Comparison of ENCODE assay signal across 30 cellular contexts in genomic region chr20:61535956-61536355, GRCh38.
"Had no signal": no experiment of that assay in that cellular context is flagged by ENCODE, and none has a peak within 500 bp of the region (broad histone marks: within the 10 kb centered on the region; RNA-seq: fewer than 3 reads in every experiment).

No MANE protein-coding gene starts in this region.

- H3K9me3 Mint-ChIP-seq: natural killer cell treated with Interleukin-12 subunit alpha and Interleukin-12 subunit beta and Interleukin-15 and Interleukin-18, amount 100 ng/mL, for 72 hours; nephron progenitor cell; neural crest cell; stimulated activated memory B cell treated with anti-CD40 and anti-IgM and Interleukin-4, amounts not matched to agents 10 μg/mL and 1 μg/mL and 100 μg/mL, for 72 hours; stimulated activated naive CD8-positive, alpha-beta T cell treated with anti-CD3 and anti-CD28 coated beads, Interleukin-15, amount 100 ng/mL, for 72 hours; type B pancreatic cell had no signal

- H3K36me3 Mint-ChIP-seq: naive thymus-derived CD8-positive, alpha-beta T cell; natural killer cell treated with Interleukin-12 subunit alpha and Interleukin-12 subunit beta and Interleukin-15 and Interleukin-18, amount 100 ng/mL, for 72 hours; stimulated activated memory B cell treated with anti-CD40 and anti-IgM and Interleukin-4, amounts not matched to agents 10 μg/mL and 1 μg/mL and 100 μg/mL, for 72 hours; type B pancreatic cell had no signal

- H3K4me3 ChIP-seq: ovary, psoas muscle, right lobe of liver, sigmoid colon, suprapubic skin, testis, tibial artery, transverse colon, upper lobe of right lung, uterus had no signal

- FAIRE-seq: small intestine had no signal

- DNase-seq: naive thymus-derived CD8-positive, alpha-beta T cell; nephron progenitor cell; occipital lobe; ovary; psoas muscle; right cardiac atrium; sigmoid colon; small intestine; stimulated activated CD4-positive, alpha-beta T cell treated with anti-CD3 and anti-CD28 coated beads, Interleukin-12 subunit alpha, Interleukin-12 subunit beta, amount 100 ng/mL, for 4 hours; stimulated activated CD4-positive, alpha-beta T cell treated with anti-CD3 and anti-CD28 coated beads, Interleukin-1b, Interleukin-23, amount 100 ng/mL, for 48 hours; stimulated activated CD4-positive, alpha-beta T cell treated with anti-CD3 and anti-CD28 coated beads, Interleukin-4, amount 100 ng/mL, for 1 hour; stimulated activated CD4-positive, alpha-beta T cell treated with anti-CD3 and anti-CD28 coated beads, Interleukin-4, amount 100 ng/mL, for 4 hours; stimulated activated CD8-positive, alpha-beta memory T cell treated with anti-CD3 and anti-CD28 coated beads, Interleukin-4, amount 100 ng/mL, for 48 hours; stimulated activated naive CD4-positive, alpha-beta T cell; stimulated activated naive CD8-positive, alpha-beta T cell treated with anti-CD3 and anti-CD28 coated beads, Interleukin-15, amount 100 ng/mL, for 72 hours; stimulated activated naive CD8-positive, alpha-beta T cell treated with anti-CD3 and anti-CD28 coated beads, Interleukin-15, Interleukin-2, amounts not matched to agents 100 U/mL and 50 U/mL, for 24 hours; substantia nigra; testis; tibial artery; transverse colon; upper lobe of right lung; uterus had no signal

- H3K4me1 ChIP-seq: parathyroid adenoma, psoas muscle, right lobe of liver, sigmoid colon, suprapubic skin, testis, tibial artery, transverse colon, upper lobe of right lung, uterus had no signal

- H3K36me3 ChIP-seq: ovary, right lobe of liver, sigmoid colon, suprapubic skin, tibial artery, transverse colon, upper lobe of right lung, uterus had no signal

- H3K4me1 Mint-ChIP-seq: naive thymus-derived CD8-positive, alpha-beta T cell; nephron progenitor cell; stimulated activated memory B cell treated with anti-CD40 and anti-IgM and Interleukin-4, amounts not matched to agents 10 μg/mL and 1 μg/mL and 100 μg/mL, for 72 hours; stimulated activated naive CD8-positive, alpha-beta T cell treated with anti-CD3 and anti-CD28 coated beads, Interleukin-15, amount 100 ng/mL, for 72 hours had no signal

- H3K27ac Mint-ChIP-seq: naive thymus-derived CD8-positive, alpha-beta T cell; natural killer cell treated with Interleukin-12 subunit alpha and Interleukin-12 subunit beta and Interleukin-15 and Interleukin-18, amount 100 ng/mL, for 72 hours; nephron progenitor cell; progenitor cell of endocrine pancreas; stimulated activated memory B cell treated with anti-CD40 and anti-IgM and Interleukin-4, amounts not matched to agents 10 μg/mL and 1 μg/mL and 100 μg/mL, for 72 hours; stimulated activated naive CD8-positive, alpha-beta T cell treated with anti-CD3 and anti-CD28 coated beads, Interleukin-15, amount 100 ng/mL, for 72 hours; type B pancreatic cell had no signal

- H2AFZ ChIP-seq: parathyroid adenoma had no signal

- H3K79me2 ChIP-seq: parathyroid adenoma had no signal

- H3K27me3 Mint-ChIP-seq: naive thymus-derived CD8-positive, alpha-beta T cell; natural killer cell treated with Interleukin-12 subunit alpha and Interleukin-12 subunit beta and Interleukin-15 and Interleukin-18, amount 100 ng/mL, for 72 hours; stimulated activated memory B cell treated with anti-CD40 and anti-IgM and Interleukin-4, amounts not matched to agents 10 μg/mL and 1 μg/mL and 100 μg/mL, for 72 hours; stimulated activated naive CD8-positive, alpha-beta T cell treated with anti-CD3 and anti-CD28 coated beads, Interleukin-15, amount 100 ng/mL, for 72 hours had no signal

- H3K9ac ChIP-seq: parathyroid adenoma had no signal

- H3K4me3 Mint-ChIP-seq: naive thymus-derived CD8-positive, alpha-beta T cell; natural killer cell treated with Interleukin-12 subunit alpha and Interleukin-12 subunit beta and Interleukin-15 and Interleukin-18, amount 100 ng/mL, for 72 hours; nephron progenitor cell; neural crest cell; stimulated activated memory B cell treated with anti-CD40 and anti-IgM and Interleukin-4, amounts not matched to agents 10 μg/mL and 1 μg/mL and 100 μg/mL, for 72 hours; stimulated activated naive CD8-positive, alpha-beta T cell treated with anti-CD3 and anti-CD28 coated beads, Interleukin-15, amount 100 ng/mL, for 72 hours; type B pancreatic cell had no signal

- H3K9me3 ChIP-seq: ovary, psoas muscle, right lobe of liver, sigmoid colon, suprapubic skin, testis, tibial artery, transverse colon, upper lobe of right lung, uterus had no signal

- H3K27ac ChIP-seq: ovary, parathyroid adenoma, psoas muscle, right lobe of liver, sigmoid colon, suprapubic skin, testis, tibial artery, transverse colon, upper lobe of right lung, uterus had no signal

- H3K27me3 ChIP-seq: ovary, right lobe of liver, sigmoid colon, testis, transverse colon, upper lobe of right lung, uterus had no signal

- ATAC-seq: naive thymus-derived CD8-positive, alpha-beta T cell; natural killer cell treated with Interleukin-12 subunit alpha and Interleukin-12 subunit beta and Interleukin-15 and Interleukin-18, amount 100 ng/mL, for 72 hours; psoas muscle; right cardiac atrium; right lobe of liver; stimulated activated memory B cell treated with anti-CD40 and anti-IgM and Interleukin-4, amounts not matched to agents 10 μg/mL and 1 μg/mL and 100 μg/mL, for 72 hours; stimulated activated naive CD8-positive, alpha-beta T cell treated with anti-CD3 and anti-CD28 coated beads, Interleukin-15, amount 100 ng/mL, for 72 hours; stimulated activated naive CD8-positive, alpha-beta T cell treated with anti-CD3 and anti-CD28 coated beads, Interleukin-15, Interleukin-2, amounts not matched to agents 100 U/mL and 50 U/mL, for 24 hours; upper lobe of right lung had no signal
